Comparison of ENCODE assay signal across 14 cellular contexts in the genomic region with DNA sequence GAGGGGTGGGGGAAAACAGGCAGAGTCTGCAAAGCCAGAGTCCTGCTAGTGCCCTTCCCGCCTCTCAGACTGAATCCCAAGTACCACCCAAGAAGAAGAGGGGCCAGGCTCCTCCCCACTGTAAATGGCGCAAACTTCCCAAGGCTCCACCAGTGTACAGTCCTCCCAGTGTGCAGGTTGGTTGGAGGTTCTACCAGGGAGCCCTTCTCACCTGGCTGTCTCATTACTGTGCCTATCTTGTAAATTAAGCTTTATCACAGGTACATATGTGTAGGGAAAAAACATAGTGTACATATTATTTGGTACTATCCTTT.
"Had no signal": no experiment of that assay in that cellular context is flagged by ENCODE, and none has a peak within 500 bp of the region (broad histone marks: within the 10 kb centered on the region; RNA-seq: fewer than 3 reads in every experiment).

No MANE protein-coding gene starts in this region.

- H3K27ac ChIP-seq: cardiac muscle cell, colonic mucosa, gastrocnemius medialis, heart right ventricle, neutrophil, right atrium auricular region, skin epidermis, thyroid gland had no signal

- H3K27me3 Mint-ChIP-seq: activated naive CD8-positive, alpha-beta T cell had no signal

- H3K27ac Mint-ChIP-seq: activated naive CD8-positive, alpha-beta T cell; mesothelial cell of epicardium had no signal

- H3K4me1 ChIP-seq: colonic mucosa, gastrocnemius medialis, heart right ventricle, right atrium auricular region, thyroid gland had no signal

- H3K4me3 ChIP-seq: cardiac muscle cell, colonic mucosa, gastrocnemius medialis, heart right ventricle, right atrium auricular region, skin epidermis, thyroid gland had no signal

- DNase-seq: activated CD4-positive, alpha-beta T cell treated with anti-CD3 and anti-CD28 coated beads, Interleukin-2, amount 50 U/mL, for 4 hours; activated effector memory CD4-positive, alpha-beta T cell treated with anti-CD3 and anti-CD28 coated beads, Interleukin-2, amount 50 U/mL, for 16 hours; activated T-cell treated with anti-CD3 and anti-CD28 coated beads, Interleukin-2, amount 50 U/mL, for 1 hour; gastrocnemius medialis; heart right ventricle; left ventricle myocardium superior; thyroid gland had no signal

- H3K4me3 Mint-ChIP-seq: activated naive CD8-positive, alpha-beta T cell; mesothelial cell of epicardium had no signal

- H3K36me3 ChIP-seq: cardiac muscle cell, colonic mucosa, gastrocnemius medialis, heart right ventricle, neutrophil, right atrium auricular region, thyroid gland had no signal

- H3K36me3 Mint-ChIP-seq: activated naive CD8-positive, alpha-beta T cell; mesothelial cell of epicardium had no signal

- ATAC-seq: gastrocnemius medialis, heart right ventricle, left ventricle myocardium superior had no signal

- H3K27me3 ChIP-seq: cardiac muscle cell, colonic mucosa, gastrocnemius medialis, heart right ventricle, neutrophil, right atrium auricular region, thyroid gland had no signal

- H3K4me1 Mint-ChIP-seq: mesothelial cell of epicardium had no signal

- H3K9me3 ChIP-seq: colonic mucosa, gastrocnemius medialis, neutrophil, thyroid gland had no signal
